Comparison of ENCODE assay signal across 34 cellular contexts in genomic region chrX:109344666-109345065, GRCh38.
"Had no signal": no experiment of that assay in that cellular context is flagged by ENCODE, and none has a peak within 500 bp of the region (broad histone marks: within the 10 kb centered on the region; RNA-seq: fewer than 3 reads in every experiment).

No MANE protein-coding gene starts in this region.

- DNase-seq: activated CD4-positive, alpha-beta memory T cell treated with anti-CD3 and anti-CD28 coated beads for 36 hours; activated CD4-positive, alpha-beta T cell treated with anti-CD3 and anti-CD28 coated beads for 36 hours; activated CD4-positive, alpha-beta T cell treated with anti-CD3 and anti-CD28 coated beads, Interleukin-2, amount 10 ng/mL, durations not matched to agents 24 days and 14 days; activated CD4-positive, CD25-positive, alpha-beta regulatory T cell; activated CD4-positive, CD25-positive, alpha-beta regulatory T cell treated with anti-CD3 and anti-CD28 coated beads, Interleukin-2, amount 50 U/mL, for 72 hours; activated CD8-positive, alpha-beta memory T cell treated with anti-CD3 and anti-CD28 coated beads, Interleukin-2, amount 10 ng/mL, durations not matched to agents 7 days and 5 days; activated CD8-positive, alpha-beta memory T cell treated with anti-CD3 and anti-CD28 coated beads, Interleukin-2, amount 50 U/mL, for 4 hours; activated CD8-positive, alpha-beta T cell treated with anti-CD3 and anti-CD28 coated beads, Interleukin-2, amount 10 ng/mL, durations not matched to agents 7 days and 5 days; activated gamma-delta T cell; activated naive CD4-positive, alpha-beta T cell treated with Interleukin-2 at 50 U/mL for 16 hours; activated naive CD8-positive, alpha-beta T cell treated with anti-CD3 and anti-CD28 coated beads for 36 hours; activated naive CD8-positive, alpha-beta T cell treated with anti-CD3 and anti-CD28 coated beads, Interleukin-2, amount 50 U/mL, for 24 hours; activated T-cell treated with anti-CD3 and anti-CD28 coated beads, Interleukin-2, amount 50 U/mL, for 1 hour; activated T-cell treated with anti-CD3 and anti-CD28 coated beads, Interleukin-2, amount 50 U/mL, for 72 hours; adrenal gland; amygdala; aorta; central memory CD4-positive, alpha-beta T cell; cerebellar nuclear complex; colonic mucosa; dorsolateral prefrontal cortex; effector memory CD4-positive, alpha-beta T cell; endodermal cell; erythroblast; foreskin keratinocyte; gastrocnemius medialis; glutamatergic neuron; heart left ventricle; T-helper 2 cell had no signal

- H3K36me3 Mint-ChIP-seq: activated CD4-positive, alpha-beta memory T cell treated with anti-CD3 and anti-CD28 coated beads for 36 hours; activated CD8-positive, alpha-beta memory T cell treated with anti-CD3 and anti-CD28 coated beads, Interleukin-2, amount 10 ng/mL, durations not matched to agents 7 days and 5 days; activated naive CD4-positive, alpha-beta T cell treated with anti-CD3 and anti-CD28 coated beads, Interleukin-2, amount 50 U/mL, for 24 hours; activated naive CD8-positive, alpha-beta T cell treated with anti-CD3 and anti-CD28 coated beads for 36 hours; brain had no signal

- H3K4me3 Mint-ChIP-seq: activated CD4-positive, alpha-beta memory T cell treated with anti-CD3 and anti-CD28 coated beads for 36 hours; activated CD4-positive, alpha-beta T cell treated with anti-CD3 and anti-CD28 coated beads for 36 hours; activated CD4-positive, alpha-beta T cell treated with anti-CD3 and anti-CD28 coated beads, Interleukin-2, amount 10 ng/mL, durations not matched to agents 24 days and 14 days; activated CD8-positive, alpha-beta memory T cell treated with anti-CD3 and anti-CD28 coated beads, Interleukin-2, amount 10 ng/mL, durations not matched to agents 7 days and 5 days; activated CD8-positive, alpha-beta T cell treated with anti-CD3 and anti-CD28 coated beads, Interleukin-2, amount 10 ng/mL, durations not matched to agents 7 days and 5 days; activated naive CD4-positive, alpha-beta T cell treated with anti-CD3 and anti-CD28 coated beads, Interleukin-2, amount 50 U/mL, for 24 hours; activated naive CD8-positive, alpha-beta T cell treated with anti-CD3 and anti-CD28 coated beads for 36 hours; activated naive CD8-positive, alpha-beta T cell treated with anti-CD3 and anti-CD28 coated beads, Interleukin-2, amount 50 U/mL, for 24 hours; activated T-cell treated with anti-CD3 and anti-CD28 coated beads, Interleukin-2, amount 50 U/mL, for 72 hours; brain; endodermal cell had no signal

- H3K9me3 Mint-ChIP-seq: activated CD4-positive, alpha-beta memory T cell treated with anti-CD3 and anti-CD28 coated beads for 36 hours; activated CD4-positive, alpha-beta T cell treated with anti-CD3 and anti-CD28 coated beads, Interleukin-2, amount 10 ng/mL, durations not matched to agents 24 days and 14 days; activated naive CD8-positive, alpha-beta T cell treated with anti-CD3 and anti-CD28 coated beads for 36 hours; activated naive CD8-positive, alpha-beta T cell treated with anti-CD3 and anti-CD28 coated beads, Interleukin-2, amount 50 U/mL, for 24 hours; activated T-cell treated with anti-CD3 and anti-CD28 coated beads, Interleukin-2, amount 50 U/mL, for 72 hours; endodermal cell had no signal

- H3K4me3 ChIP-seq: adrenal gland, breast epithelium, cardiac muscle cell, colonic mucosa, dorsolateral prefrontal cortex, esophagus muscularis mucosa, gastrocnemius medialis, heart left ventricle had no signal

- H3K27ac Mint-ChIP-seq: activated CD4-positive, alpha-beta memory T cell treated with anti-CD3 and anti-CD28 coated beads for 36 hours; activated CD4-positive, alpha-beta T cell treated with anti-CD3 and anti-CD28 coated beads for 36 hours; activated CD4-positive, alpha-beta T cell treated with anti-CD3 and anti-CD28 coated beads, Interleukin-2, amount 10 ng/mL, durations not matched to agents 24 days and 14 days; activated CD8-positive, alpha-beta memory T cell treated with anti-CD3 and anti-CD28 coated beads, Interleukin-2, amount 10 ng/mL, durations not matched to agents 7 days and 5 days; activated CD8-positive, alpha-beta T cell treated with anti-CD3 and anti-CD28 coated beads, Interleukin-2, amount 10 ng/mL, durations not matched to agents 7 days and 5 days; activated naive CD4-positive, alpha-beta T cell treated with anti-CD3 and anti-CD28 coated beads, Interleukin-2, amount 50 U/mL, for 24 hours; activated naive CD8-positive, alpha-beta T cell treated with anti-CD3 and anti-CD28 coated beads for 36 hours; activated naive CD8-positive, alpha-beta T cell treated with anti-CD3 and anti-CD28 coated beads, Interleukin-2, amount 50 U/mL, for 24 hours; activated T-cell treated with anti-CD3 and anti-CD28 coated beads, Interleukin-2, amount 50 U/mL, for 72 hours; brain; endodermal cell had no signal

- H3K27me3 Mint-ChIP-seq: activated CD4-positive, alpha-beta memory T cell treated with anti-CD3 and anti-CD28 coated beads for 36 hours; activated CD4-positive, alpha-beta T cell treated with anti-CD3 and anti-CD28 coated beads, Interleukin-2, amount 10 ng/mL, durations not matched to agents 24 days and 14 days; activated CD8-positive, alpha-beta memory T cell treated with anti-CD3 and anti-CD28 coated beads, Interleukin-2, amount 10 ng/mL, durations not matched to agents 7 days and 5 days; activated naive CD4-positive, alpha-beta T cell treated with anti-CD3 and anti-CD28 coated beads, Interleukin-2, amount 50 U/mL, for 24 hours; activated naive CD8-positive, alpha-beta T cell treated with anti-CD3 and anti-CD28 coated beads for 36 hours; activated naive CD8-positive, alpha-beta T cell treated with anti-CD3 and anti-CD28 coated beads, Interleukin-2, amount 50 U/mL, for 24 hours; brain had no signal

- H3K4me1 Mint-ChIP-seq: activated CD4-positive, alpha-beta T cell treated with anti-CD3 and anti-CD28 coated beads for 36 hours; activated CD4-positive, alpha-beta T cell treated with anti-CD3 and anti-CD28 coated beads, Interleukin-2, amount 10 ng/mL, durations not matched to agents 24 days and 14 days; activated CD8-positive, alpha-beta memory T cell treated with anti-CD3 and anti-CD28 coated beads, Interleukin-2, amount 10 ng/mL, durations not matched to agents 7 days and 5 days; activated naive CD4-positive, alpha-beta T cell treated with anti-CD3 and anti-CD28 coated beads, Interleukin-2, amount 50 U/mL, for 24 hours; activated naive CD8-positive, alpha-beta T cell treated with anti-CD3 and anti-CD28 coated beads, Interleukin-2, amount 50 U/mL, for 24 hours had no signal
